In the genomic region with DNA sequence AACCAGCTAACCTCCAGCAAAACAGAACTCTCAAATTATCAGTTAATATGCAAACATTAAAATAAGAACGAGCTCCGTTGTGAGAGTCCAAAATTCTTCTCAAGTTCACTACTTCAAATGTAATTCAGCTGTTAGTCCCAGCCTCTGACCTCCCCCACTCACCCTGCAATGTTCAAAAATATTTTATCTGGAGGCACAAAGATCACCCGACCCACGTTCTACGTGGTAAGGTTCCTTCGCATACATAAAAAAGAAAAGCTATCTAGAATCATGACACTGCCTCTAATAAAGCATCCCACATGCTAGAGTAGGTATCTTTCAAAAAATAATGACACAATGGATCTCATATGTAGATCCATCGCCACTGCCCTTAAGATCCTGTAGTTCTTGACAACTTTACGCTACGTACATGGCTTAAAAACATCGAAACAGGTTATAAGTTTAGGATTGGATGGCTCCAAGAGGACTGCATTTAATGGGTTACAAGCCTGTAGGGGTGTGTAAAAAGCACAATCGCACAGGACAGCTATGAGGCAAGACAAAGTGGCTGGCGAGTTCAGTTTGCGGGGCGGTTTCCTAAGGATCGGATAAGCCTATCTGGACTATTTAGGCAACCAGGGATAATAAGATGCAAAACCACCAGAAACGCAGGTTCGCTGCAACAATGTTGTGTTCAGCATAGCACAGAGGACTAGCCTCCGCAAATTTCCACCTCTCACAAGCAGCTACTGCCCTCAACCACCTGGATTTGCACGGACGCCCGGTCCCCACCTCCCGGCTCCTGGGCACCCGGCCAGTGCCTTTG, we compare ENCODE assay signal across 8 cellular contexts. TPM values are rescaled to one million over a fixed set of nuclear protein-coding genes. Genes with fewer than 3 reads are reported as not detected.
DNase-seq lines count a peak whose midpoint lies in the region; ATAC-seq and TF ChIP-seq lines count a peak whose summit lies in the region.

No MANE protein-coding gene starts in this region.

- peaks cover 10% of the 10 kb centered on the region for H3F3A ChIP-seq in neural progenitor cell (ENCODE audit: low read depth)

- peak overlapping the region; percentile 58 for H3K27ac Mint-ChIP-seq in neural progenitor cell

- H3K4me1 Mint-ChIP-seq in neural progenitor cell = peaks cover 20% of the 10 kb centered on the region

- H3K9ac ChIP-seq in neural progenitor cell = peak overlapping the region; percentile 71

- peak; percentile 38 for DNase-seq in AG08396 (ENCODE audit: low spot score)
- DNase-seq in esophagus muscularis mucosa (ENCODE audit: extremely low spot score) = no peak
- no peak for DNase-seq in neural progenitor cell (ENCODE audit: low spot score)
- no peak for DNase-seq in HK-2 (ENCODE audit: unreplicated experiment)
- DNase-seq in NCI-H446 treated with DMSO at 0.1 percent for 48 hours (lab: John Stamatoyannopoulos, UW) = no peak

- peaks cover 13% of the 10 kb centered on the region for H3K36me3 Mint-ChIP-seq in neural progenitor cell

- intact Hi-C loops in esophagus muscularis mucosa (cut with DNase I) = loop anchor here (5.0 kb wide), 2 partner anchors 34 to 106 kb away; a partner anchor contains a TSS

- H3K9me3 ChIP-seq in esophagus muscularis mucosa = no peaks in the 10 kb centered on the region
- H3K9me3 ChIP-seq in neural progenitor cell (ENCODE audit: low read depth) = no peaks in the 10 kb centered on the region

- no peak for TF ChIP-seq EP300 in esophagus muscularis mucosa (IDR thresholded peaks at IDR 0.05)

- peak; percentile 7 for ATAC-seq in GM18870 (IDR thresholded peaks at IDR 0.05; ENCODE audit: unreplicated experiment)
- peak; percentile 20 for ATAC-seq in HG03103 (IDR thresholded peaks at IDR 0.05; ENCODE audit: low read depth, unreplicated experiment)
- peak; percentile 57 for ATAC-seq in SK-N-SH treated with all-trans-retinoic acid at 6 μM for 48 hours

- H3K4me1 ChIP-seq in esophagus muscularis mucosa (peaks cover 30 to 48% (median 45%) of the 10 kb centered on the region in 4 donors), neural progenitor cell (peaks cover 18% of the 10 kb centered on the region)

- H3K27me3 ChIP-seq in esophagus muscularis mucosa (no peaks in the 10 kb centered on the region), neural progenitor cell (peaks cover 36% of the 10 kb centered on the region)

- peak overlapping the region; percentile 80 to 96 (median 91) for H3K4me3 ChIP-seq in esophagus muscularis mucosa
- H3K4me3 ChIP-seq in neural progenitor cell = peak overlapping the region; percentile 81

- H3K36me3 ChIP-seq in esophagus muscularis mucosa (peaks cover 0 to 25% (median 17%) of the 10 kb centered on the region in 4 donors), neural progenitor cell (peaks cover 16% of the 10 kb centered on the region)

- H3K79me2 ChIP-seq in neural progenitor cell (ENCODE audit: low read depth) = peaks cover 34% of the 10 kb centered on the region

- H3K9me3 Mint-ChIP-seq in neural progenitor cell = no peaks in the 10 kb centered on the region

- peak overlapping the region; percentile 81 for H3K4me2 ChIP-seq in neural progenitor cell

- H2AFZ ChIP-seq in neural progenitor cell (replicated peaks) = peak overlapping the region; percentile 59

- TF ChIP-seq CTCF in esophagus muscularis mucosa (IDR thresholded peaks at IDR 0.05) = peak in 1 of 3 experiments; percentile 3
- no peak for TF ChIP-seq CTCF in neural progenitor cell (IDR thresholded peaks at IDR 0.05)

- peak overlapping the region; percentile 89 for H3K4me3 Mint-ChIP-seq in neural progenitor cell

- peaks cover 18% of the 10 kb centered on the region for H4K20me1 ChIP-seq in neural progenitor cell (ENCODE audit: low read depth)

- under 1% methylated on average over 22 of the region's 23 CpGs for WGBS in esophagus muscularis mucosa

- H3K27me3 Mint-ChIP-seq in neural progenitor cell (ENCODE audit: insufficient read depth, low read depth) = no peaks in the 10 kb centered on the region

- no peak for TF ChIP-seq POLR2A in esophagus muscularis mucosa (IDR thresholded peaks at IDR 0.05; ENCODE audit: low read depth)

- H3K27ac ChIP-seq in esophagus muscularis mucosa (replicated peaks in 1 of 4) (peak overlapping the region; percentile 94 to 98 (median 96)), neural progenitor cell (peak overlapping the region; percentile 74)

TF ChIP-seq in SK-N-SH treated with all-trans-retinoic acid at 6 μM for 48 hours, 23 proteins besides CTCF, POLR2A, EP300 and RAD21:
- no peak for TF ChIP-seq RARB (CRISPR knock-in tag; IDR thresholded peaks at IDR 0.05)
- no peak for TF ChIP-seq ZNF70 (CRISPR knock-in tag; IDR thresholded peaks at IDR 0.05)
- TF ChIP-seq, protein P1, sequence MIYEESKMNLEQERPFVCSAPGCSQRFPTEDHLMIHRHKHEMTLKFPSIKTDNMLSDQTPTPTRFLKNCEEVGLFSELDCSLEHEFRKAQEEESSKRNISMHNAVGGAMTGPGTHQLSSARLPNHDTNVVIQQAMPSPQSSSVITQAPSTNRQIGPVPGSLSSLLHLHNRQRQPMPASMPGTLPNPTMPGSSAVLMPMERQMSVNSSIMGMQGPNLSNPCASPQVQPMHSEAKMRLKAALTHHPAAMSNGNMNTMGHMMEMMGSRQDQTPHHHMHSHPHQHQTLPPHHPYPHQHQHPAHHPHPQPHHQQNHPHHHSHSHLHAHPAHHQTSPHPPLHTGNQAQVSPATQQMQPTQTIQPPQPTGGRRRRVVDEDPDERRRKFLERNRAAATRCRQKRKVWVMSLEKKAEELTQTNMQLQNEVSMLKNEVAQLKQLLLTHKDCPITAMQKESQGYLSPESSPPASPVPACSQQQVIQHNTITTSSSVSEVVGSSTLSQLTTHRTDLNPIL (CRISPR knock-in tag; IDR thresholded peaks at IDR 0.05; ENCODE audit: low read depth) = no peak
- TF ChIP-seq CSDC2 (CRISPR knock-in tag; IDR thresholded peaks at IDR 0.05) = no peak
- no peak for TF ChIP-seq OSR1 (CRISPR knock-in tag; IDR thresholded peaks at IDR 0.05)
- TF ChIP-seq, protein P2, sequence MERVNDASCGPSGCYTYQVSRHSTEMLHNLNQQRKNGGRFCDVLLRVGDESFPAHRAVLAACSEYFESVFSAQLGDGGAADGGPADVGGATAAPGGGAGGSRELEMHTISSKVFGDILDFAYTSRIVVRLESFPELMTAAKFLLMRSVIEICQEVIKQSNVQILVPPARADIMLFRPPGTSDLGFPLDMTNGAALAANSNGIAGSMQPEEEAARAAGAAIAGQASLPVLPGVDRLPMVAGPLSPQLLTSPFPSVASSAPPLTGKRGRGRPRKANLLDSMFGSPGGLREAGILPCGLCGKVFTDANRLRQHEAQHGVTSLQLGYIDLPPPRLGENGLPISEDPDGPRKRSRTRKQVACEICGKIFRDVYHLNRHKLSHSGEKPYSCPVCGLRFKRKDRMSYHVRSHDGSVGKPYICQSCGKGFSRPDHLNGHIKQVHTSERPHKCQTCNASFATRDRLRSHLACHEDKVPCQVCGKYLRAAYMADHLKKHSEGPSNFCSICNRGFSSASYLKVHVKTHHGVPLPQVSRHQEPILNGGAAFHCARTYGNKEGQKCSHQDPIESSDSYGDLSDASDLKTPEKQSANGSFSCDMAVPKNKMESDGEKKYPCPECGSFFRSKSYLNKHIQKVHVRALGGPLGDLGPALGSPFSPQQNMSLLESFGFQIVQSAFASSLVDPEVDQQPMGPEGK (CRISPR knock-in tag; IDR thresholded peaks at IDR 0.05; ENCODE audit: borderline replicate concordance) = no peak
- no peak for TF ChIP-seq BACH2 (CRISPR knock-in tag; IDR thresholded peaks at IDR 0.05; ENCODE audit: borderline replicate concordance)
- TF ChIP-seq ISL1 (CRISPR knock-in tag; IDR thresholded peaks at IDR 0.05) = no peak
- TF ChIP-seq ZC3H10 (CRISPR knock-in tag; IDR thresholded peaks at IDR 0.05) = no peak
- TF ChIP-seq, protein P3, sequence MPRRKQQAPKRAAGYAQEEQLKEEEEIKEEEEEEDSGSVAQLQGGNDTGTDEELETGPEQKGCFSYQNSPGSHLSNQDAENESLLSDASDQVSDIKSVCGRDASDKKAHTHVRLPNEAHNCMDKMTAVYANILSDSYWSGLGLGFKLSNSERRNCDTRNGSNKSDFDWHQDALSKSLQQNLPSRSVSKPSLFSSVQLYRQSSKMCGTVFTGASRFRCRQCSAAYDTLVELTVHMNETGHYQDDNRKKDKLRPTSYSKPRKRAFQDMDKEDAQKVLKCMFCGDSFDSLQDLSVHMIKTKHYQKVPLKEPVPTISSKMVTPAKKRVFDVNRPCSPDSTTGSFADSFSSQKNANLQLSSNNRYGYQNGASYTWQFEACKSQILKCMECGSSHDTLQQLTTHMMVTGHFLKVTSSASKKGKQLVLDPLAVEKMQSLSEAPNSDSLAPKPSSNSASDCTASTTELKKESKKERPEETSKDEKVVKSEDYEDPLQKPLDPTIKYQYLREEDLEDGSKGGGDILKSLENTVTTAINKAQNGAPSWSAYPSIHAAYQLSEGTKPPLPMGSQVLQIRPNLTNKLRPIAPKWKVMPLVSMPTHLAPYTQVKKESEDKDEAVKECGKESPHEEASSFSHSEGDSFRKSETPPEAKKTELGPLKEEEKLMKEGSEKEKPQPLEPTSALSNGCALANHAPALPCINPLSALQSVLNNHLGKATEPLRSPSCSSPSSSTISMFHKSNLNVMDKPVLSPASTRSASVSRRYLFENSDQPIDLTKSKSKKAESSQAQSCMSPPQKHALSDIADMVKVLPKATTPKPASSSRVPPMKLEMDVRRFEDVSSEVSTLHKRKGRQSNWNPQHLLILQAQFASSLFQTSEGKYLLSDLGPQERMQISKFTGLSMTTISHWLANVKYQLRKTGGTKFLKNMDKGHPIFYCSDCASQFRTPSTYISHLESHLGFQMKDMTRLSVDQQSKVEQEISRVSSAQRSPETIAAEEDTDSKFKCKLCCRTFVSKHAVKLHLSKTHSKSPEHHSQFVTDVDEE (CRISPR knock-in tag; IDR thresholded peaks at IDR 0.05) = no peak
- TF ChIP-seq, protein P4, sequence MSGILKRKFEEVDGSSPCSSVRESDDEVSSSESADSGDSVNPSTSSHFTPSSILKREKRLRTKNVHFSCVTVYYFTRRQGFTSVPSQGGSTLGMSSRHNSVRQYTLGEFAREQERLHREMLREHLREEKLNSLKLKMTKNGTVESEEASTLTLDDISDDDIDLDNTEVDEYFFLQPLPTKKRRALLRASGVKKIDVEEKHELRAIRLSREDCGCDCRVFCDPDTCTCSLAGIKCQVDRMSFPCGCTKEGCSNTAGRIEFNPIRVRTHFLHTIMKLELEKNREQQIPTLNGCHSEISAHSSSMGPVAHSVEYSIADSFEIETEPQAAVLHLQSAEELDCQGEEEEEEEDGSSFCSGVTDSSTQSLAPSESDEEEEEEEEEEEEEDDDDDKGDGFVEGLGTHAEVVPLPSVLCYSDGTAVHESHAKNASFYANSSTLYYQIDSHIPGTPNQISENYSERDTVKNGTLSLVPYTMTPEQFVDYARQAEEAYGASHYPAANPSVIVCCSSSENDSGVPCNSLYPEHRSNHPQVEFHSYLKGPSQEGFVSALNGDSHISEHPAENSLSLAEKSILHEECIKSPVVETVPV (CRISPR knock-in tag; IDR thresholded peaks at IDR 0.05) = no peak
- TF ChIP-seq TCF4 (CRISPR knock-in tag; IDR thresholded peaks at IDR 0.05; ENCODE audit: borderline replicate concordance) = no peak
TF ChIP-seq in SK-N-SH treated with all-trans-retinoic acid at 6 μM for 48 hours: peak in this region for 0.

RNA-seq across cellular contexts. Expression of a gene that starts 1.0 kb away (rescaled TPM):
- total RNA-seq in esophagus muscularis mucosa = 10 to 100 TPM; 16.7 to 24.9 (median 18.9) TPM
- total RNA-seq in neural progenitor cell (ENCODE audit: low replicate concordance) = 20.3 and 41.1 TPM in 2 replicates

RNA-seq across cellular contexts. Expression of a gene that starts 35.7 kb away (rescaled TPM):
- 1 to 10 TPM in 3 of 4 donors, under 1 TPM in 1; 0.83 to 1.8 (median 1.5) TPM for total RNA-seq in esophagus muscularis mucosa
- 1.3 TPM in 1 of 2 replicates, not detected in the other for total RNA-seq in neural progenitor cell (ENCODE audit: low replicate concordance)

Comparison
In these comparisons a context has a peak if more than half of its experiments do, and no peak if none do; other contexts are left out.
1. ATAC-seq: peak in every context shown above with its lines; median percentile 57 in SK-N-SH treated with all-trans-retinoic acid at 6 μM for 48 hours; 20 in HG03103; 7 in GM18870.